In the genomic region with DNA sequence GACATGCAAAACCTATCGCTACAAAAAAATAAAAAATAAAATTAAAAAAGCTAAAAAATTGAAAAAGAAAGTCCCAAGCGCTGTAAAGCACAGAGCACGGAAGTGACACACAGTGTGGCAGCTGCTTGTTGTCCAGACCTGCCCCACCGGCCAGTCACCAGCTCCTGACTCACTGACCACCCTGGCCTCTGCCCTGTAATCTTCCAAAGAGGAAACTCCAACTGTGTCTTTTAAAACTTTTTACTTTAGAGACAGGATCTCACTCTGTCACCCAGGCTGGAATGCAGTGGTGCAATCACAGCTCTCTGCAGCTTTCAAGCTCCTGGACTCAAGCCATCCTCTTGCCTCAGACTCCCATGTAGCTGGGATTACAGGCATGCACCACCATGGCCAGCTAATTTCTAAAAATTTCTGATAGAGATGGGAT, we compare ENCODE assay signal across 9 cellular contexts. TPM values are rescaled to one million over a fixed set of nuclear protein-coding genes. Genes with fewer than 3 reads are reported as not detected.
DNase-seq lines count a peak whose midpoint lies in the region; ATAC-seq, FAIRE-seq and TF ChIP-seq lines count a peak whose summit lies in the region.
"Had no signal": no experiment of that assay in that cellular context is flagged by ENCODE, and none has a peak within 500 bp of the region (broad histone marks: within the 10 kb centered on the region; RNA-seq: fewer than 3 reads in every experiment).

No MANE protein-coding gene starts in this region.

- H3K4me1 ChIP-seq in foreskin keratinocyte (peaks cover 36% of the 10 kb centered on the region), pancreas (peaks cover 0 to 26% (median 10%) of the 10 kb centered on the region in 3 donors), BE2C (peaks cover 4% of the 10 kb centered on the region)

- no peak overlapping the region for H3K4me3 ChIP-seq in pancreas
- H3K4me3 ChIP-seq in BE2C (ENCODE audit: low read depth, low read length): no peak overlapping the region

- no peaks in the 10 kb centered on the region for H3K36me3 ChIP-seq in pancreas
- no peaks in the 10 kb centered on the region for H3K36me3 ChIP-seq in BE2C

- ATAC-seq in foreskin keratinocyte (peak; percentile 47), pancreas (peak; percentile 47 to 77 (median 60))

- no peaks in the 10 kb centered on the region for H3K9me3 ChIP-seq in pancreas
- H3K9me3 ChIP-seq in BE2C: no peaks in the 10 kb centered on the region

- H3K27ac ChIP-seq in foreskin keratinocyte (peak overlapping the region; percentile 77), pancreas (peak overlapping the region in 2 of 4 donors; percentile 61 to 70)
- H3K27ac ChIP-seq: HL-60 had no signal

- WGBS in pancreas, 2 donors: 85 to 93% methylated on average over 4 of the region's 4 CpGs

- in situ Hi-C loops in GM13977 (cut with MboI; ENCODE audit: low pct_unique_long_range_greater_than_20kb, low sequenced_read_pairs, unreplicated experiment): no loop called here

- intact Hi-C loops in pancreas (cut with DNase I): no loop called here

- H3K27me3 ChIP-seq in foreskin keratinocyte (no peaks in the 10 kb centered on the region), pancreas (no peaks in the 10 kb centered on the region), BE2C (no peaks in the 10 kb centered on the region)

- DNase-seq in CD1c-positive myeloid dendritic cell (ENCODE audit: extremely low spot score) (peak; percentile 83), RPMI8226 (peak; percentile 21), foreskin keratinocyte (peak; percentile 85 to 95), pancreas (peak in 4 of 6 donors; percentile 29 to 61 (median 52)), BE2C (no peak), COR-L47 (lab: John Stamatoyannopoulos, UW) (no peak), GM13977 (ENCODE audit: low spot score) (no peak), DMS53 treated with DMSO at 0.1 percent for 48 hours (lab: John Stamatoyannopoulos, UW; ENCODE audit: unreplicated experiment) (no peak)

- TF ChIP-seq CTCF in foreskin keratinocyte (conservative IDR thresholded peaks at IDR 0.05): no peak
- no peak for TF ChIP-seq CTCF in pancreas (IDR thresholded peaks at IDR 0.05)
- TF ChIP-seq CTCF in BE2C (IDR thresholded peaks at IDR 0.05; ENCODE audit: low read depth, low read length): no peak
- no peak for TF ChIP-seq CTCF in GM13977 (IDR thresholded peaks at IDR 0.05; ENCODE audit: extremely low read depth, insufficient read depth, missing control alignments)

- FAIRE-seq in pancreas (lab: Jason Lieb, UNC): no peak

RNA-seq across cellular contexts. Expression of a gene that starts 23.6 kb away (rescaled TPM):
- 25.1 and 27.7 TPM in 2 replicates for total RNA-seq in foreskin keratinocyte
- polyA plus RNA-seq in foreskin keratinocyte: 20.2 and 22.5 TPM in 2 replicates
- total RNA-seq in pancreas: 10 to 100 TPM; 11.4 to 23.0 (median 18.5) TPM
- polyA plus RNA-seq in pancreas: 10 to 100 TPM in 1 of 2 donors, 1 to 10 TPM in 1; 7.5 to 12.2 TPM
- 32.2 TPM for polyA plus RNA-seq in BE2C (2012; ENCODE audit: insufficient read depth, insufficient read length, low read depth)

Comparison
In these comparisons a context has a peak if more than half of its experiments do, and no peak if none do; other contexts are left out.
1. DNase-seq: peak in CD1c-positive myeloid dendritic cell (single experiment), RPMI8226 (single experiment), foreskin keratinocyte (2 of 2) and pancreas (4 of 6); none in BE2C (single experiment), COR-L47 (single experiment), GM13977 (single experiment) and DMS53 treated with DMSO at 0.1 percent for 48 hours (single experiment).